23 cellular contexts compared by ENCODE assay signal in genomic region chr6:106886444-106886843, GRCh38.
DNase-seq lines count a peak whose midpoint lies in the region; ATAC-seq, FAIRE-seq and TF ChIP-seq lines count a peak whose summit lies in the region.
"Had no signal": no experiment of that assay in that cellular context is flagged by ENCODE, and none has a peak within 500 bp of the region (broad histone marks: within the 10 kb centered on the region; RNA-seq: fewer than 3 reads in every experiment).

No MANE protein-coding gene starts in this region.

- H3K36me3 ChIP-seq in HCT116 (ENCODE audit: control insufficient read depth in 1 of 2, insufficient read depth in 2 of 2, low read length in 2 of 2) (no peaks in the 10 kb centered on the region), pancreas (no peaks in the 10 kb centered on the region)
- H3K36me3 ChIP-seq: suprapubic skin had no signal

- H3K4me3 ChIP-seq in HCT116 (replicated peaks in 1 of 2; ENCODE audit: low read depth in 1 of 2, low read length in 2 of 2) (no peak overlapping the region), pancreas (no peak overlapping the region)
- H3K4me3 ChIP-seq: suprapubic skin had no signal

- POLR2A ChIA-PET in HCT116 (lab: Charles Lee): no interaction called here

- no peak for FAIRE-seq in pancreas (lab: Jason Lieb, UNC)
- FAIRE-seq: astrocyte had no signal

- WGBS in pancreas, 2 donors: 53 to 56% methylated on average over 5 of the region's 5 CpGs

- no TSS peak for BruUV-seq in HCT116 (replicated peaks; lab: Mats Ljungman, UMichigan)

- H3K79me2 ChIP-seq in HCT116 (ENCODE audit: insufficient read depth, low read length): no peaks in the 10 kb centered on the region

- TF ChIP-seq CTCF in HCT116 (IDR thresholded peaks at IDR 0.05 in 2 of 3, conservative IDR thresholded peaks at IDR 0.05 in 1 of 3; ENCODE audit: borderline replicate concordance in 1 of 3, insufficient read depth in 1 of 3, low read depth in 2 of 3, low read length in 2 of 3) (no peak), pancreas (IDR thresholded peaks at IDR 0.05) (no peak)

- no peak for DNase-seq in HCT116 (ENCODE audit: low read depth, low spot score)
- DNase-seq in NCI-H69 (lab: John Stamatoyannopoulos, UW): peak; percentile 76
- DNase-seq in epithelial cell of prostate (ENCODE audit: low read depth, low spot score): no peak
- DNase-seq in pancreas: no peak
- DNase-seq in NCI-H82 (lab: John Stamatoyannopoulos, UW): no peak
- DNase-seq in foreskin melanocyte: no peak
- no peak for DNase-seq in activated CD4-positive, CD25-positive, alpha-beta regulatory T cell treated with anti-CD3 and anti-CD28 coated beads, Interleukin-2, amount 50 U/mL, for 72 hours
- DNase-seq: activated CD4-positive, alpha-beta T cell treated with anti-CD3 and anti-CD28 coated beads, Interleukin-2, amount 50 U/mL, for 48 hours; activated CD8-positive, alpha-beta memory T cell treated with anti-CD3 and anti-CD28 coated beads, Interleukin-2, amount 50 U/mL, for 48 hours; activated naive CD8-positive, alpha-beta T cell treated with anti-CD3 and anti-CD28 coated beads, Interleukin-2, amount 10 ng/mL, durations not matched to agents 7 days and 5 days; dermis blood vessel endothelial cell; GDM1; GOT3; Karpas-422; mesenchymal stem cell; MV-4-11; naive thymus-derived CD8-positive, alpha-beta T cell; NCI-H1694; NCI-H526 treated with DMSO at 0.1 percent for 48 hours; stimulated activated CD4-positive, alpha-beta T cell treated with anti-CD3 and anti-CD28 coated beads, Interleukin-4, amount 100 ng/mL, for 1 hour; stimulated activated naive B cell treated with anti-CD40 and anti-IgM and Interleukin-4, amounts not matched to agents 10 μg/mL and 1 μg/mL and 100 μg/mL, for 72 hours had no signal

- CTCF ChIA-PET in HCT116 (lab: Charles Lee): no interaction called here

- no peak overlapping the region for H3K9ac ChIP-seq in HCT116 (ENCODE audit: low read length)

- H3K4me1 ChIP-seq in HCT116 (ENCODE audit: control insufficient read depth in 1 of 2, insufficient read depth in 2 of 2, low read length in 2 of 2): peaks cover 8 to 21% of the 10 kb centered on the region in 2 experiments; a peak in 3 of 4 replicates
- peaks cover 10 to 47% (median 17%) of the 10 kb centered on the region in 3 donors for H3K4me1 ChIP-seq in pancreas

- TF ChIP-seq POLR2A in HCT116 (IDR thresholded peaks at IDR 0.05; ENCODE audit: borderline replicate concordance, extremely low read depth, insufficient read depth, insufficient read length): no peak

- no peaks in the 10 kb centered on the region for H4K20me1 ChIP-seq in HCT116 (ENCODE audit: insufficient read depth)

- ATAC-seq in HCT116: no peak
- ATAC-seq in pancreas: no peak
- ATAC-seq: naive thymus-derived CD8-positive, alpha-beta T cell; stimulated activated naive B cell treated with anti-CD40 and anti-IgM and Interleukin-4, amounts not matched to agents 10 μg/mL and 1 μg/mL and 100 μg/mL, for 72 hours had no signal

- H3K9me3 ChIP-seq in HCT116 (ENCODE audit: control insufficient read depth in 1 of 2, insufficient read depth in 1 of 2, low read depth in 1 of 2, low read length in 2 of 2) (no peaks in the 10 kb centered on the region), pancreas (no peaks in the 10 kb centered on the region)
- H3K9me3 ChIP-seq: suprapubic skin had no signal

- RAD21 ChIA-PET in HCT116 (lab: Charles Lee; ENCODE audit: low non-redundant PET in 1 of 2, low total read pairs in 2 of 2, uncharacterized antibody in 2 of 2, unreplicated experiment in 2 of 2): no interaction called here

- H3K27ac ChIP-seq in HCT116 (ENCODE audit: low read depth, low read length): no peak overlapping the region
- peak overlapping the region; percentile 89 for H3K27ac ChIP-seq in epithelial cell of prostate
- peak overlapping the region in 3 of 4 donors; percentile 6 to 81 (median 61) for H3K27ac ChIP-seq in pancreas

- intact Hi-C loops in HCT116 (cut with micrococcal nuclease): no loop called here
- intact Hi-C loops in pancreas (cut with DNase I): loop anchor here in 1 of 3 donors (10.0 kb wide), 1 partner anchor 82 kb away; no protein-coding TSS in a partner anchor

- H2AFZ ChIP-seq in HCT116 (ENCODE audit: low read depth, low read length, poor library complexity, severe bottlenecking): peak overlapping the region; percentile 43

- H3K9me2 ChIP-seq in HCT116 (ENCODE audit: insufficient read depth): no peaks in the 10 kb centered on the region

- H3K4me2 ChIP-seq in HCT116 (ENCODE audit: low read length): no peak overlapping the region

- H3K27me3 ChIP-seq in HCT116 (ENCODE audit: insufficient read depth, low read length) (no peaks in the 10 kb centered on the region), pancreas (no peaks in the 10 kb centered on the region)
- H3K27me3 ChIP-seq: suprapubic skin had no signal

- TF ChIP-seq RAD21 in HCT116 (IDR thresholded peaks at IDR 0.05; ENCODE audit: low read depth): no peak

TF ChIP-seq in HCT116, 20 proteins besides CTCF, POLR2A, EP300 and RAD21:
- TF ChIP-seq POLR2AphosphoS5 (IDR thresholded peaks at IDR 0.05; ENCODE audit: low read depth, low read length): no peak
- TF ChIP-seq JUND (IDR thresholded peaks at IDR 0.05): no peak
- no peak for TF ChIP-seq TCF7L2 (IDR thresholded peaks at IDR 0.05; ENCODE audit: borderline replicate concordance, extremely low read depth, insufficient read depth, insufficient read length)
- TF ChIP-seq CEBPB (IDR thresholded peaks at IDR 0.05; ENCODE audit: low read depth): no peak
- TF ChIP-seq ZNF274 (IDR thresholded peaks at IDR 0.05; ENCODE audit: low read depth, low read length): no peak
- TF ChIP-seq ZFX (IDR thresholded peaks at IDR 0.05): no peak
- no peak for TF ChIP-seq SP1 (IDR thresholded peaks at IDR 0.05; ENCODE audit: low read depth)
- no peak for TF ChIP-seq SRF (IDR thresholded peaks at IDR 0.05; ENCODE audit: low read depth)
- TF ChIP-seq EZH2phosphoT487 (IDR thresholded peaks at IDR 0.05; ENCODE audit: borderline replicate concordance): no peak
- no peak for TF ChIP-seq YY1 (IDR thresholded peaks at IDR 0.05; ENCODE audit: extremely low read depth, insufficient replicate concordance, low read depth, low read length)
- no peak for TF ChIP-seq ELF1 (IDR thresholded peaks at IDR 0.05; ENCODE audit: borderline replicate concordance, low read depth)
- TF ChIP-seq REST (IDR thresholded peaks at IDR 0.05; ENCODE audit: low read depth): no peak
